In genomic region chr13:55440465-55441085, GRCh38 we compare ENCODE assay signal across 13 cellular contexts.
A peak's percentile ranks its signal among the peaks of the same experiment; 100 is the strongest.
DNase-seq lines count a peak whose midpoint lies in the region; ATAC-seq and TF ChIP-seq lines count a peak whose summit lies in the region.
"Had no signal": no experiment of that assay in that cellular context is flagged by ENCODE, and none has a peak within 500 bp of the region (broad histone marks: within the 10 kb centered on the region; RNA-seq: fewer than 3 reads in every experiment).

No MANE protein-coding gene starts in this region.

- no peaks in the 10 kb centered on the region for H3K27me3 ChIP-seq in HUES48 (ENCODE audit: control insufficient read depth, insufficient read depth, low read length)
- no peaks in the 10 kb centered on the region for H3K27me3 ChIP-seq in SU-DHL-6 (ENCODE audit: low read length)
- no peaks in the 10 kb centered on the region for H3K27me3 ChIP-seq in iPS-20b (ENCODE audit: insufficient read depth, low read length)
- no peaks in the 10 kb centered on the region for H3K27me3 ChIP-seq in smooth muscle cell (ENCODE audit: low read depth)
- H3K27me3 ChIP-seq in testis, result no peaks in the 10 kb centered on the region
- H3K27me3 ChIP-seq: BE2C had no signal

- H3K9ac ChIP-seq in HUES48 (ENCODE audit: low read depth, low read length) (no peak overlapping the region), SU-DHL-6 (ENCODE audit: low read length) (no peak overlapping the region), iPS-20b (ENCODE audit: low read depth, low read length) (peak overlapping the region; percentile 45; the same call in 1 of the 2 replicates), smooth muscle cell (ENCODE audit: low read depth) (no peak overlapping the region)

- no peaks in the 10 kb centered on the region for H3K36me3 ChIP-seq in HUES48 (ENCODE audit: control insufficient read depth, insufficient read depth, low read length)
- H3K36me3 ChIP-seq in SU-DHL-6 (ENCODE audit: low read length), result no peaks in the 10 kb centered on the region
- H3K36me3 ChIP-seq in iPS-20b (ENCODE audit: insufficient read depth, low read depth, low read length), result no peaks in the 10 kb centered on the region
- no peaks in the 10 kb centered on the region for H3K36me3 ChIP-seq in smooth muscle cell (ENCODE audit: low read depth)
- no peaks in the 10 kb centered on the region for H3K36me3 ChIP-seq in testis (ENCODE audit: low read depth, missing control alignments)
- H3K36me3 ChIP-seq: BE2C had no signal

- DNase-seq in smooth muscle cell (lab: John Stamatoyannopoulos, UW; ENCODE audit: unreplicated experiment), result no peak
- no peak for DNase-seq in testis
- DNase-seq: BE2C; CD4-positive, alpha-beta memory T cell; DMS79 had no signal

- 89% methylated on average over 4 of the region's 4 CpGs for WGBS in smooth muscle cell (ENCODE audit: low lambda C conversion rate)
- WGBS in testis, 2 donors, result 70 to 72% methylated on average over 4 of the region's 4 CpGs

- intact Hi-C loops in testis (cut with DNase I; ENCODE audit: low total_unique reads), result no loop called here

- H3F3A ChIP-seq in SU-DHL-6 (ENCODE audit: insufficient read depth), result no peaks in the 10 kb centered on the region
- H3F3A ChIP-seq in smooth muscle cell (ENCODE audit: low read depth), result no peaks in the 10 kb centered on the region

- H4K20me1 ChIP-seq in SU-DHL-6 (ENCODE audit: low read depth, low read length) (no peaks in the 10 kb centered on the region), smooth muscle cell (ENCODE audit: low read depth) (no peaks in the 10 kb centered on the region)

- ATAC-seq in HG03095 (IDR thresholded peaks at IDR 0.05; ENCODE audit: unreplicated experiment), result no peak
- ATAC-seq in HG03565 (IDR thresholded peaks at IDR 0.05; ENCODE audit: unreplicated experiment), result no peak
- ATAC-seq: GM12878, HCT116 had no signal

- H3K4me2 ChIP-seq in SU-DHL-6 (ENCODE audit: low read depth, low read length, poor library complexity, severe bottlenecking) (no peak overlapping the region), smooth muscle cell (no peak overlapping the region)

- peaks cover 35% of the 10 kb centered on the region for H3K4me1 ChIP-seq in HUES48 (ENCODE audit: control insufficient read depth, insufficient read depth, low read length)
- peaks cover 32% of the 10 kb centered on the region for H3K4me1 ChIP-seq in iPS-20b (ENCODE audit: insufficient read depth, low read length)
- peaks cover 14% of the 10 kb centered on the region for H3K4me1 ChIP-seq in smooth muscle cell (ENCODE audit: low read depth)
- H3K4me1 ChIP-seq in testis, result no peaks in the 10 kb centered on the region
- H3K4me1 ChIP-seq: BE2C had no signal

- no peaks in the 10 kb centered on the region for H3K9me2 ChIP-seq in SU-DHL-6 (replicated peaks; ENCODE audit: insufficient read depth, low read length)

- peak overlapping the region; percentile 14 for H3K27ac ChIP-seq in HUES48 (ENCODE audit: low read depth, low read length)
- H3K27ac ChIP-seq in SU-DHL-6 (ENCODE audit: low read depth, low read length), result no peak overlapping the region
- no peak overlapping the region for H3K27ac ChIP-seq in iPS-20b (ENCODE audit: low read length)
- H3K27ac ChIP-seq in smooth muscle cell (ENCODE audit: low read depth), result no peak overlapping the region
- no peak overlapping the region for H3K27ac ChIP-seq in testis
- H3K27ac ChIP-seq: C4-2B had no signal

- TF ChIP-seq POLR2A in testis (IDR thresholded peaks at IDR 0.05), result no peak

- peak overlapping the region; percentile 27 for H2AFZ ChIP-seq in SU-DHL-6 (ENCODE audit: low read depth, low read length, severe bottlenecking)
- H2AFZ ChIP-seq in smooth muscle cell (ENCODE audit: low read depth), result peak overlapping the region; percentile 16

- H3K9me3 ChIP-seq in HUES48 (ENCODE audit: control insufficient read depth, insufficient read depth, low read length), result no peaks in the 10 kb centered on the region
- H3K9me3 ChIP-seq in SU-DHL-6 (ENCODE audit: insufficient read depth, low read length), result no peaks in the 10 kb centered on the region
- no peaks in the 10 kb centered on the region for H3K9me3 ChIP-seq in iPS-20b (ENCODE audit: insufficient read depth, low read depth, low read length)
- H3K9me3 ChIP-seq in smooth muscle cell (replicated peaks; ENCODE audit: low read depth), result no peaks in the 10 kb centered on the region
- H3K9me3 ChIP-seq in testis, result no peaks in the 10 kb centered on the region
- H3K9me3 ChIP-seq: BE2C had no signal

- H3K79me2 ChIP-seq in SU-DHL-6 (ENCODE audit: insufficient read depth, low read length), result no peaks in the 10 kb centered on the region
- no peaks in the 10 kb centered on the region for H3K79me2 ChIP-seq in smooth muscle cell (ENCODE audit: low read depth)

- H3K4me3 ChIP-seq in HUES48 (ENCODE audit: low read depth, low read length) (no peak overlapping the region), SU-DHL-6 (ENCODE audit: insufficient read depth, low read length, poor library complexity, severe bottlenecking) (no peak overlapping the region), iPS-20b (ENCODE audit: low read length) (peak overlapping the region; percentile 0; the same call in 1 of the 2 replicates), smooth muscle cell (no peak overlapping the region), testis (no peak overlapping the region)
- H3K4me3 ChIP-seq: GM12878 had no signal

- TF ChIP-seq CTCF in SU-DHL-6 (IDR thresholded peaks at IDR 0.05; ENCODE audit: insufficient read depth, low read length, poor library complexity, severe bottlenecking) (no peak), smooth muscle cell (IDR thresholded peaks at IDR 0.05; ENCODE audit: borderline replicate concordance, insufficient read depth, poor library complexity, severe bottlenecking) (no peak), testis (IDR thresholded peaks at IDR 0.05) (no peak)
